In the genomic region with DNA sequence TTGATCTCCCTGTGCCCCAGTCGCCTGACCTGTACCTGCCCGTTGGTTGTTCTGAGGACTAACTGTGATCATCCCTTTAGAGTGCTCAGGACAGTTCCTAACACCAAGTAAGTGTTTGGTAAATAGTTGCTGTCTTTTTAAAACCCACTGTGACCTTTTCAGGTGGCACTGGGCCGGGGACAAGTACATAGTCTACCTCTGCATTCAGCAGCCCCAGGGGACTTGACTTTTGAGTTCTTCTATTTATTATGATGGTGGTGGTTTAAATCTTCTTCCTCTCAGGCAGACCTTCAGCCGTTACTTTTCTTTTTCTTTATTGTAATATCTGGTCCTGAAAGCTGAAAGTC, we compare ENCODE assay signal across 9 cellular contexts. TPM values are rescaled to one million over a fixed set of nuclear protein-coding genes. Genes with fewer than 3 reads are reported as not detected.
DNase-seq lines count a peak whose midpoint lies in the region; ATAC-seq and TF ChIP-seq lines count a peak whose summit lies in the region.
"Had no signal": no experiment of that assay in that cellular context is flagged by ENCODE, and none has a peak within 500 bp of the region (broad histone marks: within the 10 kb centered on the region; RNA-seq: fewer than 3 reads in every experiment).

No MANE protein-coding gene starts in this region.

- H3K9me3 ChIP-seq in CD4-positive, alpha-beta T cell (ENCODE audit: control insufficient read depth, low read length) = no peaks in the 10 kb centered on the region
- H3K9me3 ChIP-seq in Loucy (ENCODE audit: insufficient read depth, low read depth, low read length) = no peaks in the 10 kb centered on the region
- H3K9me3 ChIP-seq in osteoblast (ENCODE audit: low read depth, low read length) = no peaks in the 10 kb centered on the region

- H3K27ac Mint-ChIP-seq in CD4-positive, alpha-beta T cell = peak overlapping the region; percentile 98

- peaks cover 53% of the 10 kb centered on the region for H3K4me1 ChIP-seq in Loucy (ENCODE audit: insufficient read depth, low read length, poor library complexity, severe bottlenecking)
- H3K4me1 ChIP-seq in osteoblast (ENCODE audit: insufficient read depth, low read length) = peaks cover 38% of the 10 kb centered on the region

- peak in 1 of 10 experiments; percentile 37 for DNase-seq in CD4-positive, alpha-beta T cell
- DNase-seq in caudate nucleus (lab: John Stamatoyannopoulos, UW) = no peak
- no peak for DNase-seq in osteoblast (ENCODE audit: insufficient read length, low spot score, missing footprints)
- no peak for DNase-seq in HuH-7 (ENCODE audit: low spot score)
- no peak for DNase-seq in NCI-H128 (lab: John Stamatoyannopoulos, UW; ENCODE audit: unreplicated experiment)
- DNase-seq: SW 1271 had no signal

- H3K27me3 Mint-ChIP-seq in CD4-positive, alpha-beta T cell = no peaks in the 10 kb centered on the region

- H3K79me2 ChIP-seq in Loucy (ENCODE audit: insufficient read depth, low read length) (peaks cover 98% of the 10 kb centered on the region), osteoblast (ENCODE audit: insufficient read depth, low read length) (no peaks in the 10 kb centered on the region)

- CTCF ChIA-PET in CD4-positive, alpha-beta T cell (lab: Charles Lee) = interaction anchor here (1.0 to 34.3 kb wide), 5 partner anchors 8 to 122 kb away, joined by 3 to 1090 read pairs (median 5); partner anchors contain the start of gene EVL

- H3F3A ChIP-seq in Loucy (ENCODE audit: low read depth) = no peaks in the 10 kb centered on the region

- ATAC-seq in CD4-positive, alpha-beta T cell (ENCODE audit: poor library complexity) = no peak
- ATAC-seq in GM18520 (IDR thresholded peaks at IDR 0.05; ENCODE audit: unreplicated experiment) = no peak
- no peak for ATAC-seq in GM21576 (IDR thresholded peaks at IDR 0.05; ENCODE audit: unreplicated experiment)

- H3K4me3 ChIP-seq in Loucy (ENCODE audit: low read length, poor library complexity, severe bottlenecking) = no peak overlapping the region
- no peak overlapping the region for H3K4me3 ChIP-seq in osteoblast (ENCODE audit: insufficient read depth, low read length)

- H3K9me2 ChIP-seq in Loucy (replicated peaks; ENCODE audit: low read depth, low read length) = no peaks in the 10 kb centered on the region

- no peak overlapping the region for H2AFZ ChIP-seq in Loucy (ENCODE audit: low read length)
- H2AFZ ChIP-seq in osteoblast (ENCODE audit: low read length) = no peak overlapping the region

- H3K36me3 ChIP-seq in Loucy (ENCODE audit: insufficient read depth, low read length) (peaks cover 95% of the 10 kb centered on the region), osteoblast (ENCODE audit: insufficient read depth, low read length) (peaks cover 6% of the 10 kb centered on the region)

- intact Hi-C loops in CD4-positive, alpha-beta T cell (cut with DNase I, micrococcal nuclease) = no loop called here

- no peaks in the 10 kb centered on the region for H3K9me3 Mint-ChIP-seq in CD4-positive, alpha-beta T cell

- H3K27me3 ChIP-seq in CD4-positive, alpha-beta T cell (ENCODE audit: control insufficient read depth, insufficient read depth, low read length) = no peaks in the 10 kb centered on the region
- H3K27me3 ChIP-seq in Loucy (ENCODE audit: insufficient read depth, low read length, poor library complexity, severe bottlenecking) (no peaks in the 10 kb centered on the region), osteoblast (ENCODE audit: insufficient read depth, low read length) (no peaks in the 10 kb centered on the region)

- no peak for TF ChIP-seq CTCF in CD4-positive, alpha-beta T cell (IDR thresholded peaks at IDR 0.05)
- TF ChIP-seq CTCF in Loucy (conservative IDR thresholded peaks at IDR 0.05; ENCODE audit: low read length) (no peak), osteoblast (IDR thresholded peaks at IDR 0.05; ENCODE audit: extremely low read depth, low read depth, low read length) (no peak)

- H3K27ac ChIP-seq in CD4-positive, alpha-beta T cell (ENCODE audit: low read depth, low read length) = peak overlapping the region; percentile 85
- H3K27ac ChIP-seq in caudate nucleus (ENCODE audit: low read depth, low read length) (peak overlapping the region; percentile 18), osteoblast (ENCODE audit: low read depth, low read length) (peak overlapping the region; percentile 79)

- peaks cover 98% of the 10 kb centered on the region for H3K36me3 Mint-ChIP-seq in CD4-positive, alpha-beta T cell (ENCODE audit: low read depth)

- H3K4me3 Mint-ChIP-seq in CD4-positive, alpha-beta T cell = peak overlapping the region; percentile 72

- POLR2A ChIA-PET in CD4-positive, alpha-beta T cell (lab: Charles Lee) = interaction anchor here (0.9 to 49.3 kb wide), 7 partner anchors 9 to 133 kb away, joined by 3 to 1638 read pairs (median 6); partner anchors contain the start of gene EVL

- H4K20me1 ChIP-seq in Loucy (ENCODE audit: insufficient read depth, low read length, poor library complexity, severe bottlenecking) (peaks cover 63% of the 10 kb centered on the region), osteoblast (ENCODE audit: insufficient read depth, low read length) (no peaks in the 10 kb centered on the region)

- no peak overlapping the region for H3K9ac ChIP-seq in Loucy (ENCODE audit: low read depth, low read length, poor library complexity, severe bottlenecking)

- H3K4me1 Mint-ChIP-seq in CD4-positive, alpha-beta T cell (ENCODE audit: low read depth) = peaks cover 97% of the 10 kb centered on the region

- H3K4me2 ChIP-seq in Loucy (ENCODE audit: low read depth, low read length, poor library complexity, severe bottlenecking) (peak overlapping the region; percentile 13), osteoblast (ENCODE audit: insufficient read depth, low read length) (peak overlapping the region; percentile 36)

RNA-seq across cellular contexts. Expression of gene EVL, which starts 38.8 kb away (rescaled TPM):
- 100 to 1,000 TPM; 660 to 678 TPM for total RNA-seq in CD4-positive, alpha-beta T cell
- 16.6 and 17.4 TPM in 2 replicates for total RNA-seq in osteoblast

RNA-seq across cellular contexts. Expression of gene DEGS2, which starts 55.5 kb away (rescaled TPM):
- total RNA-seq in CD4-positive, alpha-beta T cell = under 1 TPM in 1 of 2 experiments, not detected in 1; 0.11 TPM
- 0.29 and 0.36 TPM in 2 replicates for total RNA-seq in osteoblast

Comparison
In these comparisons a context has a peak if more than half of its experiments do, and no peak if none do; other contexts are left out.
1. H3K27ac ChIP-seq: peak in every context shown above with its lines; median percentile 85 in CD4-positive, alpha-beta T cell; 79 in osteoblast; 18 in caudate nucleus.
2. RNA of gene EVL, which starts 38.8 kb away (total RNA-seq): 660 to 678 TPM in CD4-positive, alpha-beta T cell; 16.6 to 17.4 TPM in osteoblast; every median in the first group is over 10 times any median in the second.